ENCODE assay signal across 7 cellular contexts in genomic region chr13:43737524-43737923, GRCh38. TPM values are rescaled to one million over a fixed set of nuclear protein-coding genes. Genes with fewer than 3 reads are reported as not detected.
"Had no signal": no experiment of that assay in that cellular context is flagged by ENCODE, and none has a peak within 500 bp of the region (broad histone marks: within the 10 kb centered on the region; RNA-seq: fewer than 3 reads in every experiment).

No MANE protein-coding gene starts in this region.

- H3K4me3 ChIP-seq: K562 had no signal

- H3K27ac ChIP-seq: HL-60 had no signal

- H3K4me3 Mint-ChIP-seq: IgD-negative memory B cell had no signal

- H3K36me3 Mint-ChIP-seq: IgD-negative memory B cell had no signal

- H3K27ac Mint-ChIP-seq: IgD-negative memory B cell had no signal

- H3K9me3 Mint-ChIP-seq: IgD-negative memory B cell had no signal

- ATAC-seq: K562 had no signal

- DNase-seq: IMR-90, KBM-7, KG1 had no signal

- FAIRE-seq: HTR-8/SVneo, K562 had no signal

- H3K4me1 Mint-ChIP-seq: IgD-negative memory B cell had no signal

- H3K27me3 Mint-ChIP-seq: IgD-negative memory B cell had no signal

RNA-seq across cellular contexts. Expression of gene ENOX1, which starts 49.2 kb away (rescaled TPM):
- total RNA-seq: K562 had no signal
- polyA plus RNA-seq: IgD-negative memory B cell, K562 had no signal
